ENCODE assay signal across 14 cellular contexts in genomic region chr1:12372180-12372579, GRCh38.
DNase-seq lines count a peak whose midpoint lies in the region; ATAC-seq lines count a peak whose summit lies in the region.
"Had no signal": no experiment of that assay in that cellular context is flagged by ENCODE, and none has a peak within 500 bp of the region (broad histone marks: within the 10 kb centered on the region; RNA-seq: fewer than 3 reads in every experiment).

No MANE protein-coding gene starts in this region.

- intact Hi-C loops in activated CD4-positive, alpha-beta memory T cell treated with anti-CD3 and anti-CD28 coated beads for 36 hours (cut with micrococcal nuclease): no loop called here

- H3K9me3 ChIP-seq in CD4-positive, CD25-positive, alpha-beta regulatory T cell (ENCODE audit: control insufficient read depth in 2 of 2, low read length in 2 of 2): no peaks in the 10 kb centered on the region
- H3K9me3 ChIP-seq: BLaER1, HAP-1 had no signal

- no peaks in the 10 kb centered on the region for H3K27me3 ChIP-seq in CD4-positive, CD25-positive, alpha-beta regulatory T cell (ENCODE audit: control insufficient read depth, insufficient read depth, low read length)
- H3K27me3 ChIP-seq: BLaER1 had no signal

- CTCF ChIA-PET in activated CD4-positive, alpha-beta memory T cell treated with anti-CD3 and anti-CD28 coated beads for 36 hours (lab: Charles Lee): no interaction called here
- CTCF ChIA-PET in activated CD4-positive, alpha-beta memory T cell treated with anti-CD3 and anti-CD28 coated beads, Interleukin-2, amount 10 ng/mL, durations not matched to agents 7 days and 5 days (lab: Charles Lee): no interaction called here

- peak; percentile 16 for DNase-seq in activated CD4-positive, alpha-beta memory T cell treated with anti-CD3 and anti-CD28 coated beads for 36 hours
- no peak for DNase-seq in activated CD4-positive, alpha-beta memory T cell treated with anti-CD3 and anti-CD28 coated beads, Interleukin-2, amount 10 ng/mL, durations not matched to agents 7 days and 5 days
- DNase-seq in CD4-positive, CD25-positive, alpha-beta regulatory T cell: no peak
- DNase-seq in stimulated activated effector memory CD8-positive, alpha-beta T cell treated with anti-CD3 and anti-CD28 coated beads, Interleukin-12 subunit alpha, Interleukin-12 subunit beta, amount 100 ng/mL, for 72 hours (ENCODE audit: low spot score in 2 of 2): no peak
- DNase-seq in NOMO-1 (lab: John Stamatoyannopoulos, UW; ENCODE audit: unreplicated experiment in 2 of 2): no peak
- DNase-seq: 8988T, AML-193, DMS53, GF-D8 had no signal

- no peak for ATAC-seq in CD4-positive, CD25-positive, alpha-beta regulatory T cell (ENCODE audit: low read depth in 2 of 2)
- ATAC-seq in activated T-helper 17 cell treated with anti-CD3 and anti-CD28 coated beads, Interleukin-2, amount 50 U/mL, for 72 hours (replicated peaks): peak; percentile 63
- no peak for ATAC-seq in stimulated activated effector memory CD8-positive, alpha-beta T cell treated with anti-CD3 and anti-CD28 coated beads, Interleukin-12 subunit alpha, Interleukin-12 subunit beta, amount 100 ng/mL, for 72 hours
- ATAC-seq in HG03135 (IDR thresholded peaks at IDR 0.05; ENCODE audit: unreplicated experiment): no peak
- ATAC-seq: HepG2 had no signal

- peaks cover 16% of the 10 kb centered on the region for H3K36me3 Mint-ChIP-seq in activated CD4-positive, alpha-beta memory T cell treated with anti-CD3 and anti-CD28 coated beads for 36 hours
- H3K36me3 Mint-ChIP-seq in activated CD4-positive, alpha-beta memory T cell treated with anti-CD3 and anti-CD28 coated beads, Interleukin-2, amount 10 ng/mL, durations not matched to agents 7 days and 5 days (ENCODE audit: low read depth): peaks cover 50% of the 10 kb centered on the region
- H3K36me3 Mint-ChIP-seq in CD4-positive, CD25-positive, alpha-beta regulatory T cell: peaks cover 52% of the 10 kb centered on the region
- peaks cover 88% of the 10 kb centered on the region for H3K36me3 Mint-ChIP-seq in activated T-helper 17 cell treated with anti-CD3 and anti-CD28 coated beads, Interleukin-2, amount 50 U/mL, for 72 hours (ENCODE audit: low read depth)
- H3K36me3 Mint-ChIP-seq in stimulated activated effector memory CD8-positive, alpha-beta T cell treated with anti-CD3 and anti-CD28 coated beads, Interleukin-12 subunit alpha, Interleukin-12 subunit beta, amount 100 ng/mL, for 72 hours: peaks cover 79% of the 10 kb centered on the region

- no peak overlapping the region for H3K27ac ChIP-seq in CD4-positive, CD25-positive, alpha-beta regulatory T cell (ENCODE audit: insufficient read depth, low read length, poor library complexity, severe bottlenecking)
- H3K27ac ChIP-seq: BLaER1 had no signal

- H3K4me1 Mint-ChIP-seq in activated CD4-positive, alpha-beta memory T cell treated with anti-CD3 and anti-CD28 coated beads for 36 hours (ENCODE audit: low read depth): peaks cover 5% of the 10 kb centered on the region
- H3K4me1 Mint-ChIP-seq in activated CD4-positive, alpha-beta memory T cell treated with anti-CD3 and anti-CD28 coated beads, Interleukin-2, amount 10 ng/mL, durations not matched to agents 7 days and 5 days: peaks cover 6% of the 10 kb centered on the region
- H3K4me1 Mint-ChIP-seq in CD4-positive, CD25-positive, alpha-beta regulatory T cell: peaks cover 5 to 12% (median 8%) of the 10 kb centered on the region in 4 donors
- no peaks in the 10 kb centered on the region for H3K4me1 Mint-ChIP-seq in activated T-helper 17 cell treated with anti-CD3 and anti-CD28 coated beads, Interleukin-2, amount 50 U/mL, for 72 hours
- H3K4me1 Mint-ChIP-seq in stimulated activated effector memory CD8-positive, alpha-beta T cell treated with anti-CD3 and anti-CD28 coated beads, Interleukin-12 subunit alpha, Interleukin-12 subunit beta, amount 100 ng/mL, for 72 hours: no peaks in the 10 kb centered on the region

- no peaks in the 10 kb centered on the region for H3K27me3 Mint-ChIP-seq in activated CD4-positive, alpha-beta memory T cell treated with anti-CD3 and anti-CD28 coated beads for 36 hours
- H3K27me3 Mint-ChIP-seq in activated CD4-positive, alpha-beta memory T cell treated with anti-CD3 and anti-CD28 coated beads, Interleukin-2, amount 10 ng/mL, durations not matched to agents 7 days and 5 days: no peaks in the 10 kb centered on the region
- no peaks in the 10 kb centered on the region for H3K27me3 Mint-ChIP-seq in CD4-positive, CD25-positive, alpha-beta regulatory T cell
- H3K27me3 Mint-ChIP-seq in activated T-helper 17 cell treated with anti-CD3 and anti-CD28 coated beads, Interleukin-2, amount 50 U/mL, for 72 hours: no peaks in the 10 kb centered on the region

- H3K4me3 ChIP-seq in CD4-positive, CD25-positive, alpha-beta regulatory T cell (ENCODE audit: low read depth, low read length): no peak overlapping the region
- H3K4me3 ChIP-seq: BLaER1, HAP-1 had no signal

- H3K36me3 ChIP-seq in CD4-positive, CD25-positive, alpha-beta regulatory T cell (ENCODE audit: control insufficient read depth, insufficient read depth, low read length): peaks cover 59% of the 10 kb centered on the region
- H3K36me3 ChIP-seq: HAP-1 had no signal

- H3K27ac Mint-ChIP-seq in activated CD4-positive, alpha-beta memory T cell treated with anti-CD3 and anti-CD28 coated beads for 36 hours: no peak overlapping the region
- H3K27ac Mint-ChIP-seq in activated CD4-positive, alpha-beta memory T cell treated with anti-CD3 and anti-CD28 coated beads, Interleukin-2, amount 10 ng/mL, durations not matched to agents 7 days and 5 days: no peak overlapping the region
- H3K27ac Mint-ChIP-seq in CD4-positive, CD25-positive, alpha-beta regulatory T cell: peak overlapping the region in 2 of 3 donors; percentile 44 to 62
- H3K27ac Mint-ChIP-seq in activated T-helper 17 cell treated with anti-CD3 and anti-CD28 coated beads, Interleukin-2, amount 50 U/mL, for 72 hours: no peak overlapping the region
- H3K27ac Mint-ChIP-seq in stimulated activated effector memory CD8-positive, alpha-beta T cell treated with anti-CD3 and anti-CD28 coated beads, Interleukin-12 subunit alpha, Interleukin-12 subunit beta, amount 100 ng/mL, for 72 hours: peak overlapping the region; percentile 14

- POLR2A ChIA-PET in activated CD4-positive, alpha-beta memory T cell treated with anti-CD3 and anti-CD28 coated beads for 36 hours (lab: Charles Lee): no interaction called here
- POLR2A ChIA-PET in activated CD4-positive, alpha-beta memory T cell treated with anti-CD3 and anti-CD28 coated beads, Interleukin-2, amount 10 ng/mL, durations not matched to agents 7 days and 5 days (lab: Charles Lee): no interaction called here

- H3K4me3 Mint-ChIP-seq in activated CD4-positive, alpha-beta memory T cell treated with anti-CD3 and anti-CD28 coated beads for 36 hours: no peak overlapping the region
- no peak overlapping the region for H3K4me3 Mint-ChIP-seq in activated CD4-positive, alpha-beta memory T cell treated with anti-CD3 and anti-CD28 coated beads, Interleukin-2, amount 10 ng/mL, durations not matched to agents 7 days and 5 days
- no peak overlapping the region for H3K4me3 Mint-ChIP-seq in CD4-positive, CD25-positive, alpha-beta regulatory T cell
- H3K4me3 Mint-ChIP-seq in activated T-helper 17 cell treated with anti-CD3 and anti-CD28 coated beads, Interleukin-2, amount 50 U/mL, for 72 hours: no peak overlapping the region
- no peak overlapping the region for H3K4me3 Mint-ChIP-seq in stimulated activated effector memory CD8-positive, alpha-beta T cell treated with anti-CD3 and anti-CD28 coated beads, Interleukin-12 subunit alpha, Interleukin-12 subunit beta, amount 100 ng/mL, for 72 hours

- H3K9me3 Mint-ChIP-seq in activated CD4-positive, alpha-beta memory T cell treated with anti-CD3 and anti-CD28 coated beads for 36 hours: no peaks in the 10 kb centered on the region
- no peaks in the 10 kb centered on the region for H3K9me3 Mint-ChIP-seq in activated CD4-positive, alpha-beta memory T cell treated with anti-CD3 and anti-CD28 coated beads, Interleukin-2, amount 10 ng/mL, durations not matched to agents 7 days and 5 days
- H3K9me3 Mint-ChIP-seq in CD4-positive, CD25-positive, alpha-beta regulatory T cell: no peaks in the 10 kb centered on the region
- H3K9me3 Mint-ChIP-seq in activated T-helper 17 cell treated with anti-CD3 and anti-CD28 coated beads, Interleukin-2, amount 50 U/mL, for 72 hours: no peaks in the 10 kb centered on the region
- H3K9me3 Mint-ChIP-seq in stimulated activated effector memory CD8-positive, alpha-beta T cell treated with anti-CD3 and anti-CD28 coated beads, Interleukin-12 subunit alpha, Interleukin-12 subunit beta, amount 100 ng/mL, for 72 hours: no peaks in the 10 kb centered on the region

- no peaks in the 10 kb centered on the region for H3K4me1 ChIP-seq in CD4-positive, CD25-positive, alpha-beta regulatory T cell (ENCODE audit: control insufficient read depth, insufficient read depth, low read length, poor library complexity, severe bottlenecking)

Comparison
In these comparisons a context has a peak if more than half of its experiments do, and no peak if none do; other contexts are left out.
1. H3K27ac Mint-ChIP-seq: peak in CD4-positive, CD25-positive, alpha-beta regulatory T cell (2 of 3) and stimulated activated effector memory CD8-positive, alpha-beta T cell treated with anti-CD3 and anti-CD28 coated beads, Interleukin-12 subunit alpha, Interleukin-12 subunit beta, amount 100 ng/mL, for 72 hours (single experiment); none in activated CD4-positive, alpha-beta memory T cell treated with anti-CD3 and anti-CD28 coated beads for 36 hours (single experiment), activated CD4-positive, alpha-beta memory T cell treated with anti-CD3 and anti-CD28 coated beads, Interleukin-2, amount 10 ng/mL, durations not matched to agents 7 days and 5 days (single experiment) and activated T-helper 17 cell treated with anti-CD3 and anti-CD28 coated beads, Interleukin-2, amount 50 U/mL, for 72 hours (single experiment).